Comparison of ENCODE assay signal across 8 cellular contexts in the genomic region with DNA sequence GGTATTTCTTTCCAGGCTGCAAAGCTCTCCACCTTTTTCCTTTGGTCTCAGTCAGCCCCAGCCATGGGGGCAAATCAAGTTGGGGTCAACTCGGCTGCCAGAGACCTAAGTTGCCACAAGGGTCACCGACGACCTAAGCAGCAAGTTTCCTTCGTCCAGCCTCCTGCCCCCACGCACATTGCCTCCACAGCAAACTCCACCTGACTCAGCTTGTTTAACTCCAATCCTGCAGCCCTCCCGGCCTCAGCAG. TPM values are rescaled to one million over a fixed set of nuclear protein-coding genes. Genes with fewer than 3 reads are reported as not detected.
DNase-seq lines count a peak whose midpoint lies in the region; ATAC-seq and TF ChIP-seq lines count a peak whose summit lies in the region.

No MANE protein-coding gene starts in this region.

- H3K4me3 Mint-ChIP-seq in T-helper 1 cell treated with Interleukin-12 subunit alpha and Interleukin-12 subunit beta and Interleukin-4 antibody, amounts not matched to agents 30 μg/mL and 1 μg/mL, for 36 hours, result peak overlapping the region; percentile 63
- peak overlapping the region; percentile 86 for H3K4me3 Mint-ChIP-seq in glutamatergic neuron (ENCODE audit: unreplicated experiment)

- H3K9ac ChIP-seq in skeletal muscle satellite cell (ENCODE audit: low read depth, low read length), result no peak overlapping the region

- no peaks in the 10 kb centered on the region for H3K36me3 ChIP-seq in skeletal muscle satellite cell (ENCODE audit: insufficient read depth, low read length)

- H3K27me3 Mint-ChIP-seq in T-helper 1 cell treated with Interleukin-12 subunit alpha and Interleukin-12 subunit beta and Interleukin-4 antibody, amounts not matched to agents 30 μg/mL and 1 μg/mL, for 36 hours (ENCODE audit: low read depth), result peaks cover 61% of the 10 kb centered on the region
- peaks cover 3% of the 10 kb centered on the region for H3K27me3 Mint-ChIP-seq in glutamatergic neuron (ENCODE audit: unreplicated experiment)

- peaks cover 16% of the 10 kb centered on the region for H3K27me3 ChIP-seq in skeletal muscle satellite cell (ENCODE audit: control insufficient read depth, insufficient read depth, low read length)

- DNase-seq in glutamatergic neuron (no peak), H4 (ENCODE audit: low spot score) (no peak), NCI-H2081 treated with DMSO at 0.1 percent for 48 hours (lab: John Stamatoyannopoulos, UW) (no peak)
- no peak for DNase-seq in activated effector memory CD4-positive, alpha-beta T cell treated with Interleukin-2 at 50 U/mL for 16 hours

- H3K36me3 Mint-ChIP-seq in T-helper 1 cell treated with Interleukin-12 subunit alpha and Interleukin-12 subunit beta and Interleukin-4 antibody, amounts not matched to agents 30 μg/mL and 1 μg/mL, for 36 hours (ENCODE audit: low read depth), result no peaks in the 10 kb centered on the region
- H3K36me3 Mint-ChIP-seq in glutamatergic neuron (ENCODE audit: unreplicated experiment), result peaks cover 4% of the 10 kb centered on the region

- peaks cover 18% of the 10 kb centered on the region for H3K4me1 Mint-ChIP-seq in T-helper 1 cell treated with Interleukin-12 subunit alpha and Interleukin-12 subunit beta and Interleukin-4 antibody, amounts not matched to agents 30 μg/mL and 1 μg/mL, for 36 hours (ENCODE audit: low read depth)
- peaks cover 9% of the 10 kb centered on the region for H3K4me1 Mint-ChIP-seq in glutamatergic neuron (ENCODE audit: low read depth, unreplicated experiment)

- H3K4me2 ChIP-seq in skeletal muscle satellite cell (ENCODE audit: low read length), result peak overlapping the region; percentile 89

- TF ChIP-seq CTCF in glutamatergic neuron (IDR thresholded peaks at IDR 0.05; ENCODE audit: partially characterized antibody, unreplicated experiment), result no peak

- peak; percentile 0 for ATAC-seq in GM19452 (IDR thresholded peaks at IDR 0.05; ENCODE audit: unreplicated experiment)
- no peak for ATAC-seq in HG02885 (IDR thresholded peaks at IDR 0.05; ENCODE audit: poor library complexity, unreplicated experiment)

- H3K4me3 ChIP-seq in skeletal muscle satellite cell (ENCODE audit: low read length), result peak overlapping the region; percentile 75

- no peaks in the 10 kb centered on the region for H3K9me3 ChIP-seq in skeletal muscle satellite cell (replicated peaks; ENCODE audit: low read length)

- H3K9me3 Mint-ChIP-seq in T-helper 1 cell treated with Interleukin-12 subunit alpha and Interleukin-12 subunit beta and Interleukin-4 antibody, amounts not matched to agents 30 μg/mL and 1 μg/mL, for 36 hours, result no peaks in the 10 kb centered on the region
- peaks cover 5% of the 10 kb centered on the region for H3K9me3 Mint-ChIP-seq in glutamatergic neuron (ENCODE audit: unreplicated experiment)

- H3K4me1 ChIP-seq in skeletal muscle satellite cell (ENCODE audit: control insufficient read depth, insufficient read depth, low read length), result peaks cover 12% of the 10 kb centered on the region

- no peak overlapping the region for H3K27ac Mint-ChIP-seq in T-helper 1 cell treated with Interleukin-12 subunit alpha and Interleukin-12 subunit beta and Interleukin-4 antibody, amounts not matched to agents 30 μg/mL and 1 μg/mL, for 36 hours
- no peak overlapping the region for H3K27ac Mint-ChIP-seq in glutamatergic neuron (ENCODE audit: unreplicated experiment)

RNA-seq across cellular contexts. Expression of a gene that starts 0.8 kb away (rescaled TPM):
- 18.7 TPM for total RNA-seq in glutamatergic neuron (ENCODE audit: unreplicated experiment)
- total RNA-seq in skeletal muscle satellite cell (2012; rRNA removed), result 0.22 and 0.51 TPM in 2 replicates
- 0.90 and 1.5 TPM in 2 replicates for total RNA-seq in H4 (2014; rRNA removed; shearing (Covaris generic))
